In genomic region chr10:79048639-79049550, GRCh38 we compare ENCODE assay signal across 10 cellular contexts. TPM values are rescaled to one million over a fixed set of nuclear protein-coding genes. Genes with fewer than 3 reads are reported as not detected.
DNase-seq lines count a peak whose midpoint lies in the region; ATAC-seq and TF ChIP-seq lines count a peak whose summit lies in the region.
"Had no signal": no experiment of that assay in that cellular context is flagged by ENCODE, and none has a peak within 500 bp of the region (broad histone marks: within the 10 kb centered on the region; RNA-seq: fewer than 3 reads in every experiment).

No MANE protein-coding gene starts in this region.

- H3K9me3 ChIP-seq in mesodermal cell (ENCODE audit: control insufficient read depth, low read length) (no peaks in the 10 kb centered on the region), tibial artery (no peaks in the 10 kb centered on the region)

- no peaks in the 10 kb centered on the region for H3K9me3 Mint-ChIP-seq in activated T-cell treated with anti-CD3 and anti-CD28 coated beads, Interleukin-2, amount 50 U/mL, for 72 hours
- no peaks in the 10 kb centered on the region for H3K9me3 Mint-ChIP-seq in activated naive CD4-positive, alpha-beta T cell treated with anti-CD3 and anti-CD28 coated beads, Interleukin-2, amount 50 U/mL, for 72 hours

- WGBS in mesodermal cell (ENCODE audit: insufficient coverage in 2 of 2), 2 experiments: 80 to 85% methylated on average over 10 to 12 of the region's 14 CpGs

- H3K27ac ChIP-seq in mesodermal cell (ENCODE audit: low read depth, low read length, severe bottlenecking) (peak overlapping the region; percentile 71), tibial artery (no peak overlapping the region)

- peaks cover 0 to 4% of the 10 kb centered on the region in 2 donors for H3K27me3 ChIP-seq in tibial artery

- no peak for ATAC-seq in activated T-cell treated with anti-CD3 and anti-CD28 coated beads, Interleukin-2, amount 50 U/mL, for 72 hours (replicated peaks in 1 of 2)
- ATAC-seq in activated naive CD4-positive, alpha-beta T cell treated with anti-CD3 and anti-CD28 coated beads, Interleukin-2, amount 50 U/mL, for 72 hours: no peak
- ATAC-seq in HG03378 (IDR thresholded peaks at IDR 0.05; ENCODE audit: unreplicated experiment): no peak

- H3K36me3 ChIP-seq in mesodermal cell (ENCODE audit: control insufficient read depth, insufficient read depth, low read length): no peaks in the 10 kb centered on the region
- H3K36me3 ChIP-seq in tibial artery: no peaks in the 10 kb centered on the region

- H3K27ac Mint-ChIP-seq in activated T-cell treated with anti-CD3 and anti-CD28 coated beads, Interleukin-2, amount 50 U/mL, for 72 hours: peak overlapping the region; percentile 57
- peak overlapping the region; percentile 56 to 77 for H3K27ac Mint-ChIP-seq in activated naive CD4-positive, alpha-beta T cell treated with anti-CD3 and anti-CD28 coated beads, Interleukin-2, amount 50 U/mL, for 72 hours

- intact Hi-C loops in tibial artery (cut with DNase I; ENCODE audit: low total_unique reads): no loop called here

- no peak overlapping the region for H3K4me3 ChIP-seq in mesodermal cell (ENCODE audit: extremely low read depth, insufficient read depth, low read length, poor library complexity, severe bottlenecking)
- no peak overlapping the region for H3K4me3 ChIP-seq in tibial artery

- no peaks in the 10 kb centered on the region for H3K36me3 Mint-ChIP-seq in activated T-cell treated with anti-CD3 and anti-CD28 coated beads, Interleukin-2, amount 50 U/mL, for 72 hours (ENCODE audit: insufficient read depth in 2 of 2)
- no peaks in the 10 kb centered on the region for H3K36me3 Mint-ChIP-seq in activated naive CD4-positive, alpha-beta T cell treated with anti-CD3 and anti-CD28 coated beads, Interleukin-2, amount 50 U/mL, for 72 hours

- peaks cover 41% of the 10 kb centered on the region for H3K4me1 ChIP-seq in mesodermal cell (ENCODE audit: control insufficient read depth, insufficient read depth, low read length, poor library complexity, severe bottlenecking)
- peaks cover 0 to 12% (median 0%) of the 10 kb centered on the region in 4 donors for H3K4me1 ChIP-seq in tibial artery

- H3K4me1 Mint-ChIP-seq in activated T-cell treated with anti-CD3 and anti-CD28 coated beads, Interleukin-2, amount 50 U/mL, for 72 hours (ENCODE audit: low read depth): peaks cover 42% of the 10 kb centered on the region

- no peak for TF ChIP-seq CTCF in tibial artery (IDR thresholded peaks at IDR 0.05)

- H3K27me3 Mint-ChIP-seq in activated T-cell treated with anti-CD3 and anti-CD28 coated beads, Interleukin-2, amount 50 U/mL, for 72 hours (ENCODE audit: low read depth): no peaks in the 10 kb centered on the region

- no peak for DNase-seq in activated T-cell treated with anti-CD3 and anti-CD28 coated beads, Interleukin-2, amount 50 U/mL, for 72 hours
- DNase-seq in activated T-cell treated with anti-CD3 and anti-CD28 coated beads, Interleukin-2, amount 50 U/mL, for 1 hour: no peak
- peak in 1 of 2 donors; percentile 55 for DNase-seq in activated naive CD4-positive, alpha-beta T cell treated with anti-CD3 and anti-CD28 coated beads, Interleukin-2, amount 50 U/mL, for 72 hours (ENCODE audit: low spot score in 2 of 2)
- DNase-seq in tibial artery (peak; percentile 17 to 62), NCI-H526 (lab: John Stamatoyannopoulos, UW) (no peak), mucosa of gallbladder (ENCODE audit: low spot score) (no peak)
- DNase-seq: effector CD8-positive, alpha-beta T cell; NCI-H187 had no signal

- peak overlapping the region; percentile 68 to 73 for H3K4me3 Mint-ChIP-seq in activated T-cell treated with anti-CD3 and anti-CD28 coated beads, Interleukin-2, amount 50 U/mL, for 72 hours

RNA-seq across cellular contexts. Expression of gene ZMIZ1, which starts 19.9 kb away (rescaled TPM):
- total RNA-seq in activated T-cell treated with anti-CD3 and anti-CD28 coated beads, Interleukin-2, amount 50 U/mL, for 72 hours: 10 to 100 TPM; 30.6 to 37.8 TPM
- total RNA-seq in activated naive CD4-positive, alpha-beta T cell treated with anti-CD3 and anti-CD28 coated beads, Interleukin-2, amount 50 U/mL, for 72 hours: 10 to 100 TPM; 16.1 to 42.7 TPM
- 53.5 TPM for polyA plus RNA-seq in mesodermal cell (2013, experiment 1 of 2)
- polyA plus RNA-seq in mesodermal cell (2013, experiment 2 of 2): 52.9 TPM
- total RNA-seq in mucosa of gallbladder: 107 TPM

Comparison
In these comparisons a context has a peak if more than half of its experiments do, and no peak if none do; other contexts are left out.
1. DNase-seq: peak in tibial artery (2 of 2); none in activated T-cell treated with anti-CD3 and anti-CD28 coated beads, Interleukin-2, amount 50 U/mL, for 72 hours (0 of 2), activated T-cell treated with anti-CD3 and anti-CD28 coated beads, Interleukin-2, amount 50 U/mL, for 1 hour (single experiment), NCI-H526 (0 of 2) and mucosa of gallbladder (single experiment).